In the genomic region with DNA sequence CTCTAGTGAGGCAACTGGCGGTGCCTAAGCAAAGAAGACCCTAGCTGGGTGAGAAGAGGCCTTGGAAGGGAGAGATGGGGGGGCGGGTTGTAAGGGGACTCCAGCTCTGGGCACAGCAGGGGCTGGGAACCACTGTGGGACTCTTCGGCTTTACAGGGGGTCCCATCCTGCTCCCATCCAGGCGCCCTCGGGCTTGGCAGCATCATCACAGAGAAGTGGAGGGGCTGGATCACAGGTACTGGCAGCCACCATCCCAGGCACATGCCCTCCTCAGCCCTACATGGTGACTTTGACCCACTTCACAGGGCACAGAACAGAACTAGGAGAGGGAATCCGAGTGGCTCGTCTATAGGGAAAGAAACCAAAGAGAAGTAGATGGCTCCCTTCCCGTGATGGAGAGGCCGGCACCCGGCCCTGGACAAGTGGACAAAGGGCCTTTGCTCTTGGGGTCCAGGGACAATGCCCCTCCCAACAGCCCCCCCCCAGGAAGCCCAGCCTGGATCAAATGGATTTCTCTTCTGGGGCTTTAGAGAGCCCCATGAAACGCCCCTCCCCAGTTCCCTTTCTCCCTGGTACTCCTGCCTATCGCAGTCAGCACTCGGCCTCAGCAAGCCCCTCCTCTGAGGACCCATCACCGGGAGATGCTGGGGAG, we compare ENCODE assay signal across 8 cellular contexts. TPM values are rescaled to one million over a fixed set of nuclear protein-coding genes. Genes with fewer than 3 reads are reported as not detected.
DNase-seq lines count a peak whose midpoint lies in the region; ATAC-seq and TF ChIP-seq lines count a peak whose summit lies in the region.

No MANE protein-coding gene starts in this region.

- H3K27ac Mint-ChIP-seq in activated CD8-positive, alpha-beta T cell treated with anti-CD3 and anti-CD28 coated beads for 36 hours = peak overlapping the region; percentile 95
- peak overlapping the region; percentile 92 to 93 for H3K27ac Mint-ChIP-seq in stimulated activated naive CD8-positive, alpha-beta T cell treated with anti-CD3 and anti-CD28 coated beads, Interleukin-15, amount 100 ng/mL, for 72 hours

- POLR2A ChIA-PET in activated CD8-positive, alpha-beta T cell treated with anti-CD3 and anti-CD28 coated beads for 36 hours (lab: Charles Lee) = interaction anchor here (0.9 to 3.7 kb wide), 10 partner anchors 9 to 438 kb away, joined by 3 to 62 read pairs (median 6); partner anchors contain the start of gene ECE1

- peak overlapping the region; percentile 76 for H3K4me3 ChIP-seq in iPS-18c (ENCODE audit: insufficient read depth, low read depth, low read length)

- ATAC-seq in activated CD8-positive, alpha-beta T cell treated with anti-CD3 and anti-CD28 coated beads for 36 hours = no peak
- no peak for ATAC-seq in stimulated activated naive CD8-positive, alpha-beta T cell treated with anti-CD3 and anti-CD28 coated beads, Interleukin-15, amount 100 ng/mL, for 72 hours

- H3K9me3 ChIP-seq in iPS-18c (ENCODE audit: control insufficient read depth, insufficient read depth, low read length) = no peaks in the 10 kb centered on the region

- CTCF ChIA-PET in activated CD8-positive, alpha-beta T cell treated with anti-CD3 and anti-CD28 coated beads for 36 hours (lab: Charles Lee) = interaction anchor here (1.0 to 3.9 kb wide), 9 partner anchors 9 to 149 kb away, joined by 3 to 20 read pairs (median 6); no protein-coding TSS in a partner anchor

- H3K36me3 Mint-ChIP-seq in activated CD8-positive, alpha-beta T cell treated with anti-CD3 and anti-CD28 coated beads for 36 hours (ENCODE audit: low read depth) = peaks cover 44% of the 10 kb centered on the region

- intact Hi-C loops in activated CD8-positive, alpha-beta T cell treated with anti-CD3 and anti-CD28 coated beads for 36 hours (cut with micrococcal nuclease) = no loop called here

- DNase-seq in DMS79 treated with DMSO at 0.1 percent for 48 hours (lab: John Stamatoyannopoulos, UW) = peak; percentile 13
- DNase-seq in DMS79 (lab: John Stamatoyannopoulos, UW) = no peak
- DNase-seq in activated CD8-positive, alpha-beta T cell treated with anti-CD3 and anti-CD28 coated beads for 36 hours = no peak
- DNase-seq in stimulated activated naive CD8-positive, alpha-beta T cell treated with anti-CD3 and anti-CD28 coated beads, Interleukin-15, amount 100 ng/mL, for 72 hours = no peak
- DNase-seq in DMS53 (lab: John Stamatoyannopoulos, UW) = no peak
- DNase-seq in EL = no peak
- DNase-seq in stimulated activated CD4-positive, alpha-beta T cell treated with anti-CD3 and anti-CD28 coated beads, Interleukin-1b, Interleukin-23, amount 100 ng/mL, for 48 hours = no peak

- H3K4me3 Mint-ChIP-seq in activated CD8-positive, alpha-beta T cell treated with anti-CD3 and anti-CD28 coated beads for 36 hours = peak overlapping the region; percentile 82
- H3K4me3 Mint-ChIP-seq in stimulated activated naive CD8-positive, alpha-beta T cell treated with anti-CD3 and anti-CD28 coated beads, Interleukin-15, amount 100 ng/mL, for 72 hours = peak overlapping the region; percentile 90 to 92

- TF ChIP-seq CTCF in activated CD8-positive, alpha-beta T cell treated with anti-CD3 and anti-CD28 coated beads for 36 hours (IDR thresholded peaks at IDR 0.05) = no peak

- H3K9me3 Mint-ChIP-seq in activated CD8-positive, alpha-beta T cell treated with anti-CD3 and anti-CD28 coated beads for 36 hours = no peaks in the 10 kb centered on the region
- H3K9me3 Mint-ChIP-seq in stimulated activated naive CD8-positive, alpha-beta T cell treated with anti-CD3 and anti-CD28 coated beads, Interleukin-15, amount 100 ng/mL, for 72 hours = no peaks in the 10 kb centered on the region

- peaks cover 45% of the 10 kb centered on the region for H3K4me1 Mint-ChIP-seq in activated CD8-positive, alpha-beta T cell treated with anti-CD3 and anti-CD28 coated beads for 36 hours (ENCODE audit: low read depth)
- H3K4me1 Mint-ChIP-seq in stimulated activated naive CD8-positive, alpha-beta T cell treated with anti-CD3 and anti-CD28 coated beads, Interleukin-15, amount 100 ng/mL, for 72 hours = peaks cover 49% of the 10 kb centered on the region

- H3K27me3 Mint-ChIP-seq in activated CD8-positive, alpha-beta T cell treated with anti-CD3 and anti-CD28 coated beads for 36 hours = no peaks in the 10 kb centered on the region
- H3K27me3 Mint-ChIP-seq in stimulated activated naive CD8-positive, alpha-beta T cell treated with anti-CD3 and anti-CD28 coated beads, Interleukin-15, amount 100 ng/mL, for 72 hours = no peaks in the 10 kb centered on the region

RNA-seq across cellular contexts. Expression of gene ECE1, which starts 54.0 kb away (rescaled TPM):
- 100 to 1,000 TPM; 118 to 127 TPM for total RNA-seq in activated CD8-positive, alpha-beta T cell treated with anti-CD3 and anti-CD28 coated beads for 36 hours
